1 cellular context compared by ENCODE assay signal in the genomic region with DNA sequence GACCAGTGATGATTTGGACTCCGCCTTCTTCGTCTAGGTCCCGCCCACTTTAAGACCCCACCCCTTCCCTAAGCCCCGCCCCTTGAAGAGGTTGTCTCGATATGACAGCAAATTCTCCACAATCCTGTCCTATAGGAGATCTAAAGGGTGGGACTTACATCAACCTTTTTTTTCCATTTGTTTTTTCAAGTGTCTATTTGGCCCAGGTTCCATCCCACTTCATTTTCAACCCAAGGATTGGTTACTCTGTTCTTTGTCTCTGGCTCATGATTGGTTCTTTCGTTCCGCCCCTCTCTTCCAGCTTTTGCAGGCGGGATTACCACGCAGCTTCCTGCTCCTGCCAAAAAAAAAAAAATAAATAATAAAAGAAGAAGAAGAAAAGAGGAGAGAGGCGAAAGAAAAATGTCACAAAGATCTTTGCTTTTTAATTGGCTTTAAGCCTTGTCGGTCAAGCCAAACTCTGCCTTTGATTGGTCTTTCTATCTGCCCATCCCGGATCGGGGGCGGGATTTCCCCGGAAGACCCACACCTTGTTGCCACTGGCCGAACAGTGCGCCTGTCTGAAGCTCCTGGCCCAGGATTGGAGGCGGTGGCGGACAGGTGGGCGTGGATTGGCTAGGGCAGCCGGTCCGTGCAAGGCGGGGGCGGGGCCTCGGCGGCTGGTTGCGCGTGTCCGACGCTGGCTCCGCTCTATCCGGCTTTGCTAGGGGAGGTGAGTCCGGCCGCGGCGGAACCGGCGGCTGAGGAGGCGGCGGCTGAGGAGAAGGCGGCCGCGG.
A peak's percentile ranks its signal among the peaks of the same experiment; 100 is the strongest.
TF ChIP-seq lines count a peak whose summit lies in the region.

No MANE protein-coding gene starts in this region.

TF ChIP-seq in HepG2, 621 proteins besides CTCF, POLR2A, EP300 and RAD21 (continued from another document):
- TF ChIP-seq, protein P1, sequence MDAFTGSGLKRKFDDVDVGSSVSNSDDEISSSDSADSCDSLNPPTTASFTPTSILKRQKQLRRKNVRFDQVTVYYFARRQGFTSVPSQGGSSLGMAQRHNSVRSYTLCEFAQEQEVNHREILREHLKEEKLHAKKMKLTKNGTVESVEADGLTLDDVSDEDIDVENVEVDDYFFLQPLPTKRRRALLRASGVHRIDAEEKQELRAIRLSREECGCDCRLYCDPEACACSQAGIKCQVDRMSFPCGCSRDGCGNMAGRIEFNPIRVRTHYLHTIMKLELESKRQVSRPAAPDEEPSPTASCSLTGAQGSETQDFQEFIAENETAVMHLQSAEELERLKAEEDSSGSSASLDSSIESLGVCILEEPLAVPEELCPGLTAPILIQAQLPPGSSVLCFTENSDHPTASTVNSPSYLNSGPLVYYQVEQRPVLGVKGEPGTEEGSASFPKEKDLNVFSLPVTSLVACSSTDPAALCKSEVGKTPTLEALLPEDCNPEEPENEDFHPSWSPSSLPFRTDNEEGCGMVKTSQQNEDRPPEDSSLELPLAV (CRISPR knock-in tag; conservative IDR thresholded peaks at IDR 0.05; ENCODE audit: low read depth): no peak
- TF ChIP-seq ZNF678 (CRISPR knock-in tag; IDR thresholded peaks at IDR 0.05) (no peak), ZNF350 (CRISPR knock-in tag; IDR thresholded peaks at IDR 0.05; ENCODE audit: borderline replicate concordance, low read depth) (0 out of 2 replicates have a peak, but pooled peaks have one; percentile 36), ZNF460 (CRISPR knock-in tag; IDR thresholded peaks at IDR 0.05; ENCODE audit: borderline replicate concordance) (no peak), PPARG (CRISPR knock-in tag; conservative IDR thresholded peaks at IDR 0.05) (0 out of 2 replicates have a peak, but pooled peaks have one; percentile 14), SALL2 (CRISPR knock-in tag; IDR thresholded peaks at IDR 0.05) (no peak), ZNF878 (CRISPR knock-in tag; IDR thresholded peaks at IDR 0.05) (no peak), KDM5A (IDR thresholded peaks at IDR 0.05; ENCODE audit: borderline replicate concordance, low read length) (peak; percentile 41; the same call in 1 of the 2 replicates), POLR2AphosphoS5 (IDR thresholded peaks at IDR 0.05; ENCODE audit: low read depth, low read length) (peak; percentile 66), TBX3 (IDR thresholded peaks at IDR 0.05; ENCODE audit: borderline replicate concordance) (peak; percentile 16; the same call in 1 of the 2 replicates), SMAD3 (CRISPR knock-in tag; IDR thresholded peaks at IDR 0.05) (peak; percentile 77), ZNF713 (CRISPR knock-in tag; IDR thresholded peaks at IDR 0.05) (no peak), PCBP2 (optimal IDR thresholded peaks at IDR 0.05; ENCODE audit: low read depth, low read length, poor library complexity, severe bottlenecking) (no peak), REPIN1 (CRISPR knock-in tag; IDR thresholded peaks at IDR 0.05; ENCODE audit: borderline replicate concordance, low read depth) (peak; percentile 56; the same call in 1 of the 2 replicates), PCBP1 (IDR thresholded peaks at IDR 0.05; ENCODE audit: borderline replicate concordance, low read depth, low read length) (peak; percentile 79; the same call in 1 of the 2 replicates), SP1 (IDR thresholded peaks at IDR 0.05) (peak; percentile 44; the same call in 1 of the 2 replicates), SP1 (CRISPR knock-in tag; IDR thresholded peaks at IDR 0.05) (peak; percentile 87), ERF (CRISPR knock-in tag; IDR thresholded peaks at IDR 0.05) (0 out of 2 replicates have a peak, but pooled peaks have one; percentile 40), ZFY (CRISPR knock-in tag; IDR thresholded peaks at IDR 0.05) (no peak), YEATS2 (CRISPR knock-in tag; IDR thresholded peaks at IDR 0.05; ENCODE audit: borderline replicate concordance) (peak; percentile 75), KMT2A (CRISPR knock-in tag; IDR thresholded peaks at IDR 0.05) (peak; percentile 56; the same call in 1 of the 2 replicates)
- TF ChIP-seq, protein P2, sequence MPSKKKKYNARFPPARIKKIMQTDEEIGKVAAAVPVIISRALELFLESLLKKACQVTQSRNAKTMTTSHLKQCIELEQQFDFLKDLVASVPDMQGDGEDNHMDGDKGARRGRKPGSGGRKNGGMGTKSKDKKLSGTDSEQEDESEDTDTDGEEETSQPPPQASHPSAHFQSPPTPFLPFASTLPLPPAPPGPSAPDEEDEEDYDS (CRISPR knock-in tag; IDR thresholded peaks at IDR 0.05): peak; percentile 60; the same call in 1 of the 2 replicates
TF ChIP-seq in HepG2: peak in this region for 92.
